ENCODE assay signal across 8 cellular contexts in the genomic region with DNA sequence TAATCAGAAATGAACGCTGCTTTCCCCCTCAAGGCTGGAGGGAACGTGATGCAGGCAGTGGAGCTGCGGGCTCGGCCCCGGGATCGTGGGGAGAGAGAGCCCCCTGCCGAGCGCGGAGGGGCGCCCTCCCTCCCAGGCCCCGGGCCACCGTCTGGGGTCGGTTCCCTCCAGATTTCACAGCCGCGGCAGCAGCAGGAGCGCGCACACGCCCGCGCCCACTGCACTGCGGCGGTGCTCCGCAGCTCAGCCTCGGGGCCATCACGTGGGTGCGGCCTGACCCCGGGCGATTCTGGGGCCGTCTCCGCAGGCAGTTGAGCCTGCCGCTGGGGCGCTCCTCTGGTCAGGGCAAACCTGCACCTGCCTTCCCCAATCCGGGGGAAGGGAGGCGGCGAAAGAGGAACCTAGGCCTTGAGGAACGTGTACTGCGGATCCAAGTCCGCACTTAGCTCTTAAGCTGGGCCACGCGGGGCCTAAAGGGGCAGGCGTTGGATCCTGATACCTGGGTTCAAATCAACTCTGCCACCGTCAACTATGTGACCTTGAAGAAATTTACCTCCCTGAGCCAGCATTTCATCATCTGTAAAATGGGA. TPM values are rescaled to one million over a fixed set of nuclear protein-coding genes. Genes with fewer than 3 reads are reported as not detected.
DNase-seq lines count a peak whose midpoint lies in the region; ATAC-seq and TF ChIP-seq lines count a peak whose summit lies in the region.

No MANE protein-coding gene starts in this region.

- ATAC-seq in HG03159 (IDR thresholded peaks at IDR 0.05; ENCODE audit: unreplicated experiment) (peak; percentile 57), activated B cell treated with CpG ODN at 0.5 μM for 24 hours (ENCODE audit: low read depth) (peak; percentile 78)

- TF ChIP-seq CTCF in GM13977 (IDR thresholded peaks at IDR 0.05; ENCODE audit: extremely low read depth, insufficient read depth, missing control alignments) (peak; percentile 36), activated B cell treated with CpG ODN at 0.5 μM for 24 hours (IDR thresholded peaks at IDR 0.05) (no peak), fibroblast of mammary gland (conservative IDR thresholded peaks at IDR 0.05; ENCODE audit: control insufficient read depth, insufficient read depth, low read depth, low read length) (no peak), tibial nerve (IDR thresholded peaks at IDR 0.05) (peak; percentile 24 to 68 (median 52))

- H3K36me3 Mint-ChIP-seq in activated B cell treated with CpG ODN at 0.5 μM for 24 hours (ENCODE audit: low read depth): no peaks in the 10 kb centered on the region

- peaks cover 0 to 11% (median 9%) of the 10 kb centered on the region in 4 donors for H3K4me1 ChIP-seq in tibial nerve

- DNase-seq in AG08395 (ENCODE audit: low spot score) (peak; percentile 27), GM13977 (ENCODE audit: low spot score) (peak; percentile 55), activated B cell treated with CpG ODN at 0.5 μM for 24 hours (peak; percentile 47), fibroblast of mammary gland (ENCODE audit: low read depth) (no peak), myocyte (ENCODE audit: low read depth) (peak; percentile 33), tibial nerve (ENCODE audit: low spot score in 2 of 2) (no peak), NAMALWA (ENCODE audit: low spot score) (no peak)

- no peak for TF ChIP-seq POLR2A in tibial nerve (IDR thresholded peaks at IDR 0.05)

- peak overlapping the region; percentile 27 for H3K4me3 ChIP-seq in fibroblast of mammary gland (ENCODE audit: control insufficient read depth, low read depth, low read length)
- H3K4me3 ChIP-seq in tibial nerve: peak overlapping the region; percentile 16 to 49 (median 32)

- no peaks in the 10 kb centered on the region for H3K27me3 ChIP-seq in tibial nerve

- in situ Hi-C loops in GM13977 (cut with MboI; ENCODE audit: low pct_unique_long_range_greater_than_20kb, low sequenced_read_pairs, unreplicated experiment): no loop called here

- intact Hi-C loops in activated B cell treated with CpG ODN at 0.5 μM for 24 hours (cut with micrococcal nuclease): loop anchor here (1.0 to 2.0 kb wide), 3 partner anchors 9 to 212 kb away; a partner anchor contains a TSS

- POLR2A ChIA-PET in activated B cell treated with CpG ODN at 0.5 μM for 24 hours (lab: Charles Lee): interaction anchor here (1.1 to 2.3 kb wide), 2 partner anchors 9 to 55 kb away, joined by 4 to 24 read pairs; a partner anchor contains a TSS

- TF ChIP-seq EP300 in tibial nerve (IDR thresholded peaks at IDR 0.05): no peak

- H3K4me1 Mint-ChIP-seq in activated B cell treated with CpG ODN at 0.5 μM for 24 hours: peaks cover 40% of the 10 kb centered on the region

- peaks cover 8% of the 10 kb centered on the region for H3K27me3 Mint-ChIP-seq in activated B cell treated with CpG ODN at 0.5 μM for 24 hours

- H3K27ac ChIP-seq in tibial nerve: no peak overlapping the region

- no peaks in the 10 kb centered on the region for H3K9me3 Mint-ChIP-seq in activated B cell treated with CpG ODN at 0.5 μM for 24 hours

- H3K27ac Mint-ChIP-seq in activated B cell treated with CpG ODN at 0.5 μM for 24 hours: no peak overlapping the region

- CTCF ChIA-PET in activated B cell treated with CpG ODN at 0.5 μM for 24 hours (lab: Charles Lee): interaction anchor here (0.8 to 1.7 kb wide), 5 partner anchors 10 to 249 kb away, joined by 3 to 10 read pairs (median 6); a partner anchor contains a TSS

- WGBS in tibial nerve, 2 donors: 16 to 32% methylated on average over 14 to 15 of the region's 42 CpGs

- H3K4me3 Mint-ChIP-seq in activated B cell treated with CpG ODN at 0.5 μM for 24 hours: peak overlapping the region; percentile 72

- H3K36me3 ChIP-seq in tibial nerve: no peaks in the 10 kb centered on the region

- H3K9me3 ChIP-seq in tibial nerve: no peaks in the 10 kb centered on the region

RNA-seq across cellular contexts. Expression of a gene that starts 9.4 kb away (rescaled TPM):
- total RNA-seq in activated B cell treated with CpG ODN at 0.5 μM for 24 hours (95.0 and 114 TPM in 2 replicates), myocyte (65.0 and 71.5 TPM in 2 replicates), tibial nerve (10 to 100 TPM; 59.6 to 80.4 (median 75.7) TPM)
- 52.6 TPM for polyA plus RNA-seq in myocyte (2012)

RNA-seq across cellular contexts. Expression of a gene that starts 36.0 kb away (rescaled TPM):
- total RNA-seq in activated B cell treated with CpG ODN at 0.5 μM for 24 hours (not detected in 2 replicates), myocyte (0.11 and 0.42 TPM in 2 replicates), tibial nerve (10 to 100 TPM; 19.9 to 55.5 (median 44.9) TPM)
- polyA plus RNA-seq in myocyte (2012): 0.54 TPM

RNA-seq across cellular contexts. Expression of a gene that starts 43.8 kb away (rescaled TPM):
- total RNA-seq in activated B cell treated with CpG ODN at 0.5 μM for 24 hours (not detected in 2 replicates), myocyte (not detected in 2 replicates), tibial nerve (1 to 10 TPM; 1.0 to 4.5 (median 2.6) TPM)
- 0.14 TPM for polyA plus RNA-seq in myocyte (2012)

RNA-seq across cellular contexts. Expression of a gene that starts 54.7 kb away (rescaled TPM):
- 30.0 and 30.4 TPM in 2 replicates for total RNA-seq in activated B cell treated with CpG ODN at 0.5 μM for 24 hours
- 100 and 127 TPM in 2 replicates for total RNA-seq in myocyte
- polyA plus RNA-seq in myocyte (2012): 83.3 TPM
- 10 to 100 TPM; 48.0 to 70.5 (median 57.8) TPM for total RNA-seq in tibial nerve

Comparison
In these comparisons a context has a peak if more than half of its experiments do, and no peak if none do; other contexts are left out.
1. DNase-seq: peak in AG08395 (single experiment), GM13977 (single experiment), activated B cell treated with CpG ODN at 0.5 μM for 24 hours (single experiment) and myocyte (single experiment); none in fibroblast of mammary gland (single experiment), tibial nerve (0 of 2) and NAMALWA (single experiment).
2. CTCF ChIP-seq: peak in GM13977 (single experiment) and tibial nerve (5 of 5); none in activated B cell treated with CpG ODN at 0.5 μM for 24 hours (single experiment) and fibroblast of mammary gland (single experiment).
3. RNA of a gene that starts 36.0 kb away (total RNA-seq): 19.9 to 55.5 TPM in tibial nerve; 0.11 to 0.42 TPM in myocyte and not detected in activated B cell treated with CpG ODN at 0.5 μM for 24 hours; every median in the first group is over 10 times any median in the second.